8 cellular contexts compared by ENCODE assay signal in genomic region chr20:7106910-7107309, GRCh38.
"Had no signal": no experiment of that assay in that cellular context is flagged by ENCODE, and none has a peak within 500 bp of the region (broad histone marks: within the 10 kb centered on the region; RNA-seq: fewer than 3 reads in every experiment).

No MANE protein-coding gene starts in this region.

- DNase-seq: H9, HCEC 1CT, KBM-7 had no signal

- FAIRE-seq: H1, H54, HTR-8/SVneo had no signal

- H3K9ac ChIP-seq: KMS-11 had no signal

- ATAC-seq: GM23338 had no signal

- H3K4me2 ChIP-seq: GM23338, KMS-11 had no signal

- H3K4me3 ChIP-seq: GM23338 had no signal

- H2AFZ ChIP-seq: GM23338 had no signal

- H3K27ac ChIP-seq: KMS-11 had no signal
